In the genomic region with DNA sequence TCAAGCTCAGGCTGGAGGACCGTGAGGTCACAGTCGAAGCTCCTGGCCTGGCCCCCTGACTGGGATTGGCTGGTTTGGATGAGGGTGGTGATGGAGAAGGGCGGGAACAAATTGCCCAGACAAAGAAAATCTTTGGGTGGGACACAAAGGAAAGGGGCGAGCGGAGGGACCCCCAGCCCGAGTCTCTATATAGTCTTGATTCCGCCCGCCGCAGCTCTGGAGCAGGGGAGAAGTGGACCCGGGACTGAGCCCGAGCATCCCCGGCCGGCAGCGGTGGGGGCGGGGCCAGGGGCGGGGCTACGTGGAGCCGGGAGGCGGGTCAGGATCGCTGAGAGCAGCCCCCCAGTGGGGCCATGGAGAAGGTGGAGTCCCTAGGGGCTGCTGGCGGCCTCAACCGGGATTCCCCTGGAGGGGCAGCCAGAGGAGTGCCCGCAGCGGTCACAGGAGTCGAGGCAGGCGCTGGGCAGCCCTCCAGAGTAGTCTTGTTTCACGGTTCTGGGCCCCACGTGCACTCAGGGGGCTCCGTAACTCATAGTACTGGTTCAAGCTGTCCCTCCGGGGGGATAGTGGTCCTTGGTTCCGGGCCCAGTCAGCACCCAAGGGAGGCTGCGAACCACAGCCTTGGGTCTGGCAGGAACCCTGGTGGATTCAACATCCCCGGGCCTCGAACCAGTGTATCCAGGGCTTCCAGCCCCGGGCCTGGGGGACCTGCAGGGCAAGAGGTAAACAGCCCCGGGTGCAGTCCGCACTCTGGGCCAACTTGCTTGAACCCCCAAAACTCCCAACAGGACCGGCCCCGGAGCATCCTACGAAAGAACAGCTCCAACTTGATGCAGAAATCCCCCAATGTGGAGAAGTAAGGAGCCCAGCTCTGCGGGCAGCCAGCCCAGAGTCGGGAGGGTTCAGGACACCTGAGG, we compare ENCODE assay signal across 9 cellular contexts. TPM values are rescaled to one million over a fixed set of nuclear protein-coding genes. Genes with fewer than 3 reads are reported as not detected.
DNase-seq lines count a peak whose midpoint lies in the region; ATAC-seq and TF ChIP-seq lines count a peak whose summit lies in the region.
"Had no signal": no experiment of that assay in that cellular context is flagged by ENCODE, and none has a peak within 500 bp of the region (broad histone marks: within the 10 kb centered on the region; RNA-seq: fewer than 3 reads in every experiment).

No MANE protein-coding gene starts in this region.

- H3K9ac ChIP-seq in mucosa of rectum (ENCODE audit: low read depth in 1 of 2, low read length in 2 of 2): peak overlapping the region; percentile 79 to 89
- H3K9ac ChIP-seq: KMS-11 had no signal

- peak; percentile 48 for ATAC-seq in HG03354 (IDR thresholded peaks at IDR 0.05; ENCODE audit: poor library complexity, severe bottlenecking, unreplicated experiment)

- TF ChIP-seq POLR2A in GM19099 (IDR thresholded peaks at IDR 0.05; ENCODE audit: extremely low read depth, insufficient read length, low read depth): peak; percentile 45

- DNase-seq in Ammon's horn (ENCODE audit: low spot score): peak; percentile 83
- DNase-seq in NOMO-1 (lab: John Stamatoyannopoulos, UW; ENCODE audit: unreplicated experiment in 2 of 2): peak; percentile 85 to 86
- peak; percentile 63 for DNase-seq in activated T-cell treated with anti-CD3 and anti-CD28 coated beads for 4 hours
- DNase-seq in epithelial cell of proximal tubule (ENCODE audit: low read depth): no peak
- peak; percentile 86 for DNase-seq in stimulated activated CD8-positive, alpha-beta memory T cell treated with anti-CD3 and anti-CD28 coated beads, Interleukin-4, amount 100 ng/mL, for 48 hours

- peaks cover 7 to 22% of the 10 kb centered on the region in 2 donors for H3K4me1 ChIP-seq in mucosa of rectum (ENCODE audit: control insufficient read depth in 2 of 2, insufficient read depth in 2 of 2, low read length in 2 of 2)

- peak overlapping the region; percentile 92 to 96 for H3K27ac ChIP-seq in mucosa of rectum (ENCODE audit: low read depth in 2 of 2, low read length in 2 of 2)
- H3K27ac ChIP-seq: KMS-11 had no signal

- H3K9me3 ChIP-seq in mucosa of rectum (ENCODE audit: control insufficient read depth in 2 of 2, low read length in 2 of 2): no peaks in the 10 kb centered on the region

- H3K4me3 ChIP-seq in epithelial cell of proximal tubule (ENCODE audit: low read depth, low read length) (peak overlapping the region; percentile 97), mucosa of rectum (ENCODE audit: low read length in 2 of 2) (peak overlapping the region; percentile 95 to 97)

- peaks cover 0 to 2% of the 10 kb centered on the region in 2 donors for H3K27me3 ChIP-seq in mucosa of rectum (ENCODE audit: control insufficient read depth in 2 of 2, insufficient read depth in 2 of 2, low read length in 2 of 2)

- no peak for TF ChIP-seq CTCF in epithelial cell of proximal tubule (conservative IDR thresholded peaks at IDR 0.05; ENCODE audit: low read depth, low read length)

- peaks cover 0 to 15% of the 10 kb centered on the region in 2 donors for H3K36me3 ChIP-seq in mucosa of rectum (ENCODE audit: control insufficient read depth in 2 of 2, insufficient read depth in 2 of 2, low read length in 2 of 2)

RNA-seq across cellular contexts. Expression of a gene that starts 1.2 kb away (rescaled TPM):
- total RNA-seq in epithelial cell of proximal tubule: 13.4 and 19.3 TPM in 2 replicates

RNA-seq across cellular contexts. Expression of a gene that starts 6.0 kb away (rescaled TPM):
- total RNA-seq in epithelial cell of proximal tubule: 0.81 and 1.4 TPM in 2 replicates

RNA-seq across cellular contexts. Expression of a gene that starts 15.2 kb away (rescaled TPM):
- 91.5 and 104 TPM in 2 replicates for total RNA-seq in epithelial cell of proximal tubule

RNA-seq across cellular contexts. Expression of a gene that starts 21.6 kb away (rescaled TPM):
- total RNA-seq in epithelial cell of proximal tubule: 9.8 and 12.3 TPM in 2 replicates

RNA-seq across cellular contexts. Expression of a gene that starts 22.9 kb away (rescaled TPM):
- 353 and 817 TPM in 2 replicates for total RNA-seq in epithelial cell of proximal tubule
